Comparison of ENCODE assay signal across 1 cellular context in the genomic region with DNA sequence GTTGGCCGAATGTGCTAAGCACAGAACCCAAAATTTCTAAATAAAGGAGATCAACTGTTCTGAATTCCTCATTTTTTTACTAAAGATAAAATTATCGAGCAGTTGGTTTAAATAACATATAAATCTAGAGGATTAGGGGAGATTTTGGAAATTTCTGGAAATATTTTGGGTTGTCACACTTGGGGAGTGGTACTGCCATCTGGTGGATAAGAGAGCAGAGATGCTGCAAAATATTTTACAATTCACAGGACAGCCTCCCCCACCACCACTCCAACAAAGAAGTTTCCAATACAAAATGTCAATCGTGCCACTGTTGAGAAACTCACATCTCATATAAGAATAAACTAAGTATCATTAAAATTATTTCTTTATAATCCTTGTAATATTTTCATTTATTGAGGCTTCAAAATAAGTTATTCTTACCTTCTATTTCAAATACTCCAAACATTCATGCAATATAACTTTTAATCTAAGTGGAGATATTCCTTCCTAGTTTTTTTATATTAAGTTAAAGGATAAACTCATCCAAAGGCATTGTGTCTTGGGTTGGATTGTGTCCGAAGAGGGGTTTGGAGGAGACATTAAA.
TF ChIP-seq lines count a peak whose summit lies in the region.

No MANE protein-coding gene starts in this region.

TF ChIP-seq in GM23338, 12 proteins besides CTCF, POLR2A, EP300 and RAD21 (continued from another document):
- TF ChIP-seq, protein P1, sequence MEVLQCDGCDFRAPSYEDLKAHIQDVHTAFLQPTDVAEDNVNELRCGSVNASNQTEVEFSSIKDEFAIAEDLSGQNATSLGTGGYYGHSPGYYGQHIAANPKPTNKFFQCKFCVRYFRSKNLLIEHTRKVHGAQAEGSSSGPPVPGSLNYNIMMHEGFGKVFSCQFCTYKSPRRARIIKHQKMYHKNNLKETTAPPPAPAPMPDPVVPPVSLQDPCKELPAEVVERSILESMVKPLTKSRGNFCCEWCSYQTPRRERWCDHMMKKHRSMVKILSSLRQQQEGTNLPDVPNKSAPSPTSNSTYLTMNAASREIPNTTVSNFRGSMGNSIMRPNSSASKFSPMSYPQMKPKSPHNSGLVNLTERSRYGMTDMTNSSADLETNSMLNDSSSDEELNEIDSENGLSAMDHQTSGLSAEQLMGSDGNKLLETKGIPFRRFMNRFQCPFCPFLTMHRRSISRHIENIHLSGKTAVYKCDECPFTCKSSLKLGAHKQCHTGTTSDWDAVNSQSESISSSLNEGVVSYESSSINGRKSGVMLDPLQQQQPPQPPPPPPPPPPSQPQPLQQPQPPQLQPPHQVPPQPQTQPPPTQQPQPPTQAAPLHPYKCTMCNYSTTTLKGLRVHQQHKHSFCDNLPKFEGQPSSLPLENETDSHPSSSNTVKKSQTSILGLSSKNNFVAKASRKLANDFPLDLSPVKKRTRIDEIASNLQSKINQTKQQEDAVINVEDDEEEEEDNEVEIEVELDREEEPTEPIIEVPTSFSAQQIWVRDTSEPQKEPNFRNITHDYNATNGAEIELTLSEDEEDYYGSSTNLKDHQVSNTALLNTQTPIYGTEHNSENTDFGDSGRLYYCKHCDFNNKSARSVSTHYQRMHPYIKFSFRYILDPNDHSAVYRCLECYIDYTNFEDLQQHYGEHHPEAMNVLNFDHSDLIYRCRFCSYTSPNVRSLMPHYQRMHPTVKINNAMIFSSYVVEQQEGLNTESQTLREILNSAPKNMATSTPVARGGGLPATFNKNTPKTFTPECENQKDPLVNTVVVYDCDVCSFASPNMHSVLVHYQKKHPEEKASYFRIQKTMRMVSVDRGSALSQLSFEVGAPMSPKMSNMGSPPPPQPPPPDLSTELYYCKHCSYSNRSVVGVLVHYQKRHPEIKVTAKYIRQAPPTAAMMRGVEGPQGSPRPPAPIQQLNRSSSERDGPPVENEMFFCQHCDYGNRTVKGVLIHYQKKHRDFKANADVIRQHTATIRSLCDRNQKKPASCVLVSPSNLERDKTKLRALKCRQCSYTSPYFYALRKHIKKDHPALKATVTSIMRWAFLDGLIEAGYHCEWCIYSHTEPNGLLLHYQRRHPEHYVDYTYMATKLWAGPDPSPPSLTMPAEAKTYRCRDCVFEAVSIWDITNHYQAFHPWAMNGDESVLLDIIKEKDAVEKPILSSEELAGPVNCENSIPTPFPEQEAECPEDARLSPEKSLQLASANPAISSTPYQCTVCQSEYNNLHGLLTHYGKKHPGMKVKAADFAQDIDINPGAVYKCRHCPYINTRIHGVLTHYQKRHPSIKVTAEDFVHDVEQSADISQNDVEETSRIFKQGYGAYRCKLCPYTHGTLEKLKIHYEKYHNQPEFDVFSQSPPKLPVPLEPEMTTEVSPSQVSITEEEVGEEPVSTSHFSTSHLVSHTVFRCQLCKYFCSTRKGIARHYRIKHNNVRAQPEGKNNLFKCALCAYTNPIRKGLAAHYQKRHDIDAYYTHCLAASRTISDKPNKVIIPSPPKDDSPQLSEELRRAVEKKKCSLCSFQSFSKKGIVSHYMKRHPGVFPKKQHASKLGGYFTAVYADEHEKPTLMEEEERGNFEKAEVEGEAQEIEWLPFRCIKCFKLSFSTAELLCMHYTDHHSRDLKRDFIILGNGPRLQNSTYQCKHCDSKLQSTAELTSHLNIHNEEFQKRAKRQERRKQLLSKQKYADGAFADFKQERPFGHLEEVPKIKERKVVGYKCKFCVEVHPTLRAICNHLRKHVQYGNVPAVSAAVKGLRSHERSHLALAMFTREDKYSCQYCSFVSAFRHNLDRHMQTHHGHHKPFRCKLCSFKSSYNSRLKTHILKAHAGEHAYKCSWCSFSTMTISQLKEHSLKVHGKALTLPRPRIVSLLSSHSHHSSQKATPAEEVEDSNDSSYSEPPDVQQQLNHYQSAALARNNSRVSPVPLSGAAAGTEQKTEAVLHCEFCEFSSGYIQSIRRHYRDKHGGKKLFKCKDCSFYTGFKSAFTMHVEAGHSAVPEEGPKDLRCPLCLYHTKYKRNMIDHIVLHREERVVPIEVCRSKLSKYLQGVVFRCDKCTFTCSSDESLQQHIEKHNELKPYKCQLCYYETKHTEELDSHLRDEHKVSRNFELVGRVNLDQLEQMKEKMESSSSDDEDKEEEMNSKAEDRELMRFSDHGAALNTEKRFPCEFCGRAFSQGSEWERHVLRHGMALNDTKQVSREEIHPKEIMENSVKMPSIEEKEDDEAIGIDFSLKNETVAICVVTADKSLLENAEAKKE (CRISPR knock-in tag; IDR thresholded peaks at IDR 0.05) = no peak
- TF ChIP-seq POLR2AphosphoS5 (IDR thresholded peaks at IDR 0.05; ENCODE audit: low read depth) = no peak
- no peak for TF ChIP-seq CREB1 (CRISPR knock-in tag; IDR thresholded peaks at IDR 0.05; ENCODE audit: low read depth)
- no peak for TF ChIP-seq EZH2 (IDR thresholded peaks at IDR 0.05; ENCODE audit: low read depth, unreplicated experiment)
- no peak for TF ChIP-seq JUNB (IDR thresholded peaks at IDR 0.05; ENCODE audit: unreplicated experiment)
- TF ChIP-seq ZNF114 (CRISPR knock-in tag; IDR thresholded peaks at IDR 0.05) = no peak
- TF ChIP-seq, protein P2, sequence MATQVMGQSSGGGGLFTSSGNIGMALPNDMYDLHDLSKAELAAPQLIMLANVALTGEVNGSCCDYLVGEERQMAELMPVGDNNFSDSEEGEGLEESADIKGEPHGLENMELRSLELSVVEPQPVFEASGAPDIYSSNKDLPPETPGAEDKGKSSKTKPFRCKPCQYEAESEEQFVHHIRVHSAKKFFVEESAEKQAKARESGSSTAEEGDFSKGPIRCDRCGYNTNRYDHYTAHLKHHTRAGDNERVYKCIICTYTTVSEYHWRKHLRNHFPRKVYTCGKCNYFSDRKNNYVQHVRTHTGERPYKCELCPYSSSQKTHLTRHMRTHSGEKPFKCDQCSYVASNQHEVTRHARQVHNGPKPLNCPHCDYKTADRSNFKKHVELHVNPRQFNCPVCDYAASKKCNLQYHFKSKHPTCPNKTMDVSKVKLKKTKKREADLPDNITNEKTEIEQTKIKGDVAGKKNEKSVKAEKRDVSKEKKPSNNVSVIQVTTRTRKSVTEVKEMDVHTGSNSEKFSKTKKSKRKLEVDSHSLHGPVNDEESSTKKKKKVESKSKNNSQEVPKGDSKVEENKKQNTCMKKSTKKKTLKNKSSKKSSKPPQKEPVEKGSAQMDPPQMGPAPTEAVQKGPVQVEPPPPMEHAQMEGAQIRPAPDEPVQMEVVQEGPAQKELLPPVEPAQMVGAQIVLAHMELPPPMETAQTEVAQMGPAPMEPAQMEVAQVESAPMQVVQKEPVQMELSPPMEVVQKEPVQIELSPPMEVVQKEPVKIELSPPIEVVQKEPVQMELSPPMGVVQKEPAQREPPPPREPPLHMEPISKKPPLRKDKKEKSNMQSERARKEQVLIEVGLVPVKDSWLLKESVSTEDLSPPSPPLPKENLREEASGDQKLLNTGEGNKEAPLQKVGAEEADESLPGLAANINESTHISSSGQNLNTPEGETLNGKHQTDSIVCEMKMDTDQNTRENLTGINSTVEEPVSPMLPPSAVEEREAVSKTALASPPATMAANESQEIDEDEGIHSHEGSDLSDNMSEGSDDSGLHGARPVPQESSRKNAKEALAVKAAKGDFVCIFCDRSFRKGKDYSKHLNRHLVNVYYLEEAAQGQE (IDR thresholded peaks at IDR 0.05; ENCODE audit: unreplicated experiment) = no peak
- no peak for TF ChIP-seq ZNF331 (CRISPR knock-in tag; IDR thresholded peaks at IDR 0.05; ENCODE audit: low read depth)
- TF ChIP-seq EZH2phosphoT487 (IDR thresholded peaks at IDR 0.05; ENCODE audit: unreplicated experiment) = no peak
